ENCODE assay signal across 30 cellular contexts in genomic region chr1:166808959-166809358, GRCh38.
"Had no signal": no experiment of that assay in that cellular context is flagged by ENCODE, and none has a peak within 500 bp of the region (broad histone marks: within the 10 kb centered on the region; RNA-seq: fewer than 3 reads in every experiment).

No MANE protein-coding gene starts in this region.

- H3K9me3 ChIP-seq: left lung, lower lobe of right lung, ovary, right atrium auricular region, right lobe of liver, thyroid gland, transverse colon, upper lobe of left lung, vagina had no signal

- H3K4me3 Mint-ChIP-seq: immature natural killer cell; mesothelial cell of epicardium; naive B cell; natural killer cell; nephron progenitor cell; neural progenitor cell; stimulated activated memory B cell treated with anti-CD40 and anti-IgM and Interleukin-4, amounts not matched to agents 10 μg/mL and 1 μg/mL and 100 μg/mL, for 72 hours; stimulated activated naive CD8-positive, alpha-beta T cell treated with anti-CD3 and anti-CD28 coated beads, Interleukin-15, amount 100 ng/mL, for 72 hours had no signal

- H3K4me1 ChIP-seq: lower lobe of right lung, neural progenitor cell, right atrium auricular region, transverse colon, upper lobe of left lung, vagina had no signal

- H3K27me3 Mint-ChIP-seq: progenitor cell of endocrine pancreas; stimulated activated naive CD8-positive, alpha-beta T cell treated with anti-CD3 and anti-CD28 coated beads, Interleukin-15, amount 100 ng/mL, for 72 hours had no signal

- H3K4me1 Mint-ChIP-seq: immature natural killer cell; mesothelial cell of epicardium; naive B cell; natural killer cell; nephron progenitor cell; stimulated activated memory B cell treated with anti-CD40 and anti-IgM and Interleukin-4, amounts not matched to agents 10 μg/mL and 1 μg/mL and 100 μg/mL, for 72 hours; stimulated activated naive CD8-positive, alpha-beta T cell treated with anti-CD3 and anti-CD28 coated beads, Interleukin-15, amount 100 ng/mL, for 72 hours had no signal

- H3K9me3 Mint-ChIP-seq: mesothelial cell of epicardium; natural killer cell; neural progenitor cell; stimulated activated naive CD8-positive, alpha-beta T cell treated with anti-CD3 and anti-CD28 coated beads, Interleukin-15, amount 100 ng/mL, for 72 hours had no signal

- H3K36me3 Mint-ChIP-seq: immature natural killer cell; mesothelial cell of epicardium; naive B cell; natural killer cell; neural progenitor cell; stimulated activated memory B cell treated with anti-CD40 and anti-IgM and Interleukin-4, amounts not matched to agents 10 μg/mL and 1 μg/mL and 100 μg/mL, for 72 hours had no signal

- H3K36me3 ChIP-seq: left lung, lower lobe of right lung, neural progenitor cell, ovary, right atrium auricular region, right lobe of liver, thyroid gland, transverse colon, upper lobe of left lung, vagina had no signal

- ATAC-seq: left colon; left lung; lower lobe of right lung; natural killer cell; right lobe of liver; stimulated activated memory B cell treated with anti-CD40 and anti-IgM and Interleukin-4, amounts not matched to agents 10 μg/mL and 1 μg/mL and 100 μg/mL, for 72 hours; stimulated activated naive CD8-positive, alpha-beta T cell treated with anti-CD3 and anti-CD28 coated beads, Interleukin-15, amount 100 ng/mL, for 72 hours had no signal

- H3K4me3 ChIP-seq: left lung, lower lobe of right lung, neural progenitor cell, ovary, right atrium auricular region, right lobe of liver, smooth muscle cell, thyroid gland, transverse colon, upper lobe of left lung, vagina had no signal

- H3K27ac ChIP-seq: left lung, lower lobe of right lung, neural progenitor cell, ovary, right atrium auricular region, right lobe of liver, thyroid gland, transverse colon, upper lobe of left lung, vagina had no signal

- H3K9ac ChIP-seq: neural progenitor cell had no signal

- H3K4me2 ChIP-seq: neural progenitor cell, smooth muscle cell had no signal

- H3K27ac Mint-ChIP-seq: immature natural killer cell; mesothelial cell of epicardium; natural killer cell; nephron progenitor cell; neural progenitor cell; progenitor cell of endocrine pancreas; stimulated activated memory B cell treated with anti-CD40 and anti-IgM and Interleukin-4, amounts not matched to agents 10 μg/mL and 1 μg/mL and 100 μg/mL, for 72 hours; stimulated activated naive CD8-positive, alpha-beta T cell treated with anti-CD3 and anti-CD28 coated beads, Interleukin-15, amount 100 ng/mL, for 72 hours had no signal

- H3K27me3 ChIP-seq: left lung, neural progenitor cell, ovary, right atrium auricular region, right lobe of liver, thyroid gland, transverse colon, upper lobe of left lung, vagina had no signal

- DNase-seq: hippocampal formation; immature natural killer cell; kidney; left colon; left lung; lower lobe of right lung; mammary epithelial cell; mesenchymal stem cell; naive B cell; natural killer cell; nephron progenitor cell; ovary; right lobe of liver; stimulated activated CD4-positive, alpha-beta T cell treated with anti-CD3 and anti-CD28 coated beads, Interleukin-1b, Interleukin-23, amount 100 ng/mL, for 48 hours; stimulated activated CD4-positive, alpha-beta T cell treated with anti-CD3 and anti-CD28 coated beads, Interleukin-2, amount 100 ng/mL, for 48 hours; stimulated activated CD4-positive, alpha-beta T cell treated with anti-CD3 and anti-CD28 coated beads, Interleukin-4, amount 100 ng/mL, for 4 hours; stimulated activated CD8-positive, alpha-beta memory T cell treated with anti-CD3 and anti-CD28 coated beads, Interleukin-4, amount 100 ng/mL, for 48 hours; stimulated activated naive CD4-positive, alpha-beta T cell treated with Interleukin-2 at 50 U/mL for 16 hours; stimulated activated naive CD8-positive, alpha-beta T cell treated with anti-CD3 and anti-CD28 coated beads, Interleukin-15, amount 100 ng/mL, for 72 hours; substantia nigra; thyroid gland; transverse colon; upper lobe of left lung had no signal

- H2AFZ ChIP-seq: neural progenitor cell had no signal
